In the genomic region with DNA sequence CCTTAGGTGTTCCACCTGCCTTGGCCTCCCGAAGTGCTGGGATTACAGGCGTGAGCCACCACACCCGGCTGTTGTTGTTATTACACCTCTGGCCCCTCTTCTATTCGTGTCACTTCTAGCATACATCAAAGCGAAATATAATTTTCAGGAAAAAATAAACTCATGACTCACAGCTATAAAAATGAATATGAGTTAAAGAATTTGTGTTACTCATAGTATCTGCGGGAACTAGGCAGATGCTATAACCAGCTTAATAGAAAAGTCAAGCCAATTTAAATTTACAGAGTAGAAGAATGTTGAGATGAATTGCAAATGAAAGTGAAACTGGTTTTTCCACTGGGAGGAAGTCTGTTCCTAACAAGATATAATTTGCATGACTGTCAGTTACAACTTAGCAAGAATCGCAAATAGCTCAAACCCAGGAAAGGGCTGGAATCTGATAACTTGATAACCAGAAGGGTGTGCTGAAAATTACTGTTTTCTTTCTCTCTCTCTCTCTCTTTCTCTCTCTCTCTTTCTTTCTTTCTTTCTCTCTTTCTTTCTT, we compare ENCODE assay signal across 8 cellular contexts. TPM values are rescaled to one million over a fixed set of nuclear protein-coding genes. Genes with fewer than 3 reads are reported as not detected.
DNase-seq lines count a peak whose midpoint lies in the region; ATAC-seq lines count a peak whose summit lies in the region.

No MANE protein-coding gene starts in this region.

- H3K4me1 ChIP-seq in BLaER1 treated with 17β-estradiol and CSF1 and Interleukin-3, amounts not matched to agents 10 nM and 100 nM, result peaks cover 11 to 29% (median 18%) of the 10 kb centered on the region in 10 experiments

- H3K9ac ChIP-seq in BLaER1 treated with 17β-estradiol and CSF1 and Interleukin-3, amounts not matched to agents 10 nM and 100 nM, result peak overlapping the region in 10 of 11 experiments; percentile 24 to 74 (median 55); a peak in 16 of 22 replicates

- H3K27me3 Mint-ChIP-seq in activated CD4-positive, alpha-beta memory T cell treated with anti-CD3 and anti-CD28 coated beads for 36 hours, result no peaks in the 10 kb centered on the region

- peak overlapping the region; percentile 40 to 76 (median 59); a peak in 21 of 22 replicates for H3K27ac ChIP-seq in BLaER1 treated with 17β-estradiol and CSF1 and Interleukin-3, amounts not matched to agents 10 nM and 100 nM

- peak; percentile 59 for DNase-seq in HS-5 (ENCODE audit: low read depth)
- DNase-seq in activated CD4-positive, alpha-beta memory T cell treated with anti-CD3 and anti-CD28 coated beads for 36 hours, result peak; percentile 50
- peak; percentile 9 for DNase-seq in kidney tubule cell (ENCODE audit: low spot score)
- DNase-seq in anterior cingulate cortex (lab: John Stamatoyannopoulos, UW), result no peak
- DNase-seq in GOT3 (lab: John Stamatoyannopoulos, UW), result no peak
- no peak for DNase-seq in NCI-H1417 (lab: John Stamatoyannopoulos, UW)

- peaks cover 9% of the 10 kb centered on the region for H3K9me3 Mint-ChIP-seq in activated CD4-positive, alpha-beta memory T cell treated with anti-CD3 and anti-CD28 coated beads for 36 hours

- no peaks in the 10 kb centered on the region for H3K27me3 ChIP-seq in BLaER1 treated with 17β-estradiol and CSF1 and Interleukin-3, amounts not matched to agents 10 nM and 100 nM

- ATAC-seq in GM21528 (IDR thresholded peaks at IDR 0.05; ENCODE audit: low FRiP score, unreplicated experiment), result no peak

- no peaks in the 10 kb centered on the region for H3K36me3 Mint-ChIP-seq in activated CD4-positive, alpha-beta memory T cell treated with anti-CD3 and anti-CD28 coated beads for 36 hours

- peak overlapping the region; percentile 24 for H3K4me3 Mint-ChIP-seq in activated CD4-positive, alpha-beta memory T cell treated with anti-CD3 and anti-CD28 coated beads for 36 hours

- CTCF ChIA-PET in activated CD4-positive, alpha-beta memory T cell treated with anti-CD3 and anti-CD28 coated beads for 36 hours (lab: Charles Lee), result interaction anchor here (1.3 kb wide), 1 partner anchor 31 kb away, joined by 5 read pairs; no protein-coding TSS in a partner anchor

- intact Hi-C loops in activated CD4-positive, alpha-beta memory T cell treated with anti-CD3 and anti-CD28 coated beads for 36 hours (cut with micrococcal nuclease), result loop anchor here (5.0 kb wide), 1 partner anchor 494 kb away; no protein-coding TSS in a partner anchor

- H4K20me1 ChIP-seq in BLaER1 treated with 17β-estradiol and CSF1 and Interleukin-3, amounts not matched to agents 10 nM and 100 nM, result no peaks in the 10 kb centered on the region

- peaks cover 0 to 5% (median 0%) of the 10 kb centered on the region in 11 experiments; a peak in 1 of 22 replicates for H3K36me3 ChIP-seq in BLaER1 treated with 17β-estradiol and CSF1 and Interleukin-3, amounts not matched to agents 10 nM and 100 nM

- peak overlapping the region; percentile 51 for H3K27ac Mint-ChIP-seq in activated CD4-positive, alpha-beta memory T cell treated with anti-CD3 and anti-CD28 coated beads for 36 hours

- POLR2A ChIA-PET in activated CD4-positive, alpha-beta memory T cell treated with anti-CD3 and anti-CD28 coated beads for 36 hours (lab: Charles Lee), result no interaction called here

- H3K4me2 ChIP-seq in BLaER1 treated with 17β-estradiol and CSF1 and Interleukin-3, amounts not matched to agents 10 nM and 100 nM, result peak overlapping the region; percentile 48 to 85 (median 68)

- H3K4me1 Mint-ChIP-seq in activated CD4-positive, alpha-beta memory T cell treated with anti-CD3 and anti-CD28 coated beads for 36 hours (ENCODE audit: low read depth), result peaks cover 16% of the 10 kb centered on the region

- H3K9me3 ChIP-seq in BLaER1 treated with 17β-estradiol and CSF1 and Interleukin-3, amounts not matched to agents 10 nM and 100 nM (replicated peaks in 1 of 11), result peaks cover 11 to 40% (median 29%) of the 10 kb centered on the region in 11 experiments; a peak in 21 of 22 replicates

- H3K4me3 ChIP-seq in BLaER1 treated with 17β-estradiol and CSF1 and Interleukin-3, amounts not matched to agents 10 nM and 100 nM, result peak overlapping the region; percentile 25 to 51 (median 43)

RNA-seq across cellular contexts. Expression of a gene that starts 11.2 kb away (rescaled TPM):
- total RNA-seq in activated CD4-positive, alpha-beta memory T cell treated with anti-CD3 and anti-CD28 coated beads for 36 hours, result not detected

RNA-seq across cellular contexts. Expression of a gene that starts 13.5 kb away (rescaled TPM):
- total RNA-seq in activated CD4-positive, alpha-beta memory T cell treated with anti-CD3 and anti-CD28 coated beads for 36 hours, result not detected

RNA-seq across cellular contexts. Expression of a gene that starts 18.1 kb away (rescaled TPM):
- total RNA-seq in activated CD4-positive, alpha-beta memory T cell treated with anti-CD3 and anti-CD28 coated beads for 36 hours, result not detected

RNA-seq across cellular contexts. Expression of a gene that starts 42.1 kb away (rescaled TPM):
- not detected for total RNA-seq in activated CD4-positive, alpha-beta memory T cell treated with anti-CD3 and anti-CD28 coated beads for 36 hours

RNA-seq across cellular contexts. Expression of a gene that starts 49.6 kb away (rescaled TPM):
- total RNA-seq in activated CD4-positive, alpha-beta memory T cell treated with anti-CD3 and anti-CD28 coated beads for 36 hours, result under 1 TPM in 1 of 2 experiments, not detected in 1; 0.19 TPM

Comparison
In these comparisons a context has a peak if more than half of its experiments do, and no peak if none do; other contexts are left out.
1. DNase-seq: peak in HS-5 (single experiment), activated CD4-positive, alpha-beta memory T cell treated with anti-CD3 and anti-CD28 coated beads for 36 hours (single experiment) and kidney tubule cell (single experiment); none in anterior cingulate cortex (0 of 58), GOT3 (single experiment) and NCI-H1417 (0 of 3).